19 cellular contexts compared by ENCODE assay signal in the genomic region with DNA sequence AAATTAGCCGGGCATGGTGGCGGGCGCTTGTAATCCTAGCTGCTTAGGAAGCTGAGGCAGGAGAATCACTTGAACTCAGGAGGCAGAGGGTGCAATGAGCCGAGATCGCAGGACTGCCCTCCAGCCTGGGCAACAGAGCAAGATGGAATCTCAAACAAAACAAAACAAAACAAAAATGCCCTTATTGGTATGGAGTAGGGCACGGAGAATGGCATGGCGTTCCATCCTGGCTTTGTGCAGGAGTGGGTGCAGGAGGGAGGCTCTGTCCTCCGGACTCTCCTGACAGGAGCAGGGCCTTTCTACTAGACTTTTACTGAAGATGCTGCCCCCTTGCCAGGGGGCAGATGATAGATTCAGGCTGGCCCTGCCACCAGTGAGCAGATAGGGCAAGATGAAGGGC. TPM values are rescaled to one million over a fixed set of nuclear protein-coding genes. Genes with fewer than 3 reads are reported as not detected.
DNase-seq lines count a peak whose midpoint lies in the region; ATAC-seq and TF ChIP-seq lines count a peak whose summit lies in the region.
"Had no signal": no experiment of that assay in that cellular context is flagged by ENCODE, and none has a peak within 500 bp of the region (broad histone marks: within the 10 kb centered on the region; RNA-seq: fewer than 3 reads in every experiment).

No MANE protein-coding gene starts in this region.

- no peaks in the 10 kb centered on the region for H3K9me3 ChIP-seq in mucosa of rectum (ENCODE audit: control insufficient read depth in 2 of 2, low read length in 2 of 2)
- no peaks in the 10 kb centered on the region for H3K9me3 ChIP-seq in transverse colon
- H3K9me3 ChIP-seq: BLaER1 treated with 17β-estradiol and CSF1 and Interleukin-3, amounts not matched to agents 10 nM and 100 nM had no signal

- in situ Hi-C loops in transverse colon (cut with MboI; ENCODE audit: low pct_ligation_motif_present in 1 of 4, low pct_unique_long_range_greater_than_20kb in 1 of 4, low sequenced_read_pairs in 3 of 4): no loop called here

- H3K4me1 ChIP-seq in mucosa of rectum (ENCODE audit: control insufficient read depth in 2 of 2, insufficient read depth in 2 of 2, low read length in 2 of 2): peaks cover 3 to 9% of the 10 kb centered on the region in 2 donors
- peaks cover 0 to 17% (median 7%) of the 10 kb centered on the region in 4 donors for H3K4me1 ChIP-seq in transverse colon
- H3K4me1 ChIP-seq: BLaER1 treated with 17β-estradiol and CSF1 and Interleukin-3, amounts not matched to agents 10 nM and 100 nM had no signal

- no peak overlapping the region for H3K27ac ChIP-seq in coronary artery
- H3K27ac ChIP-seq in mucosa of rectum (ENCODE audit: low read depth in 2 of 2, low read length in 2 of 2): peak overlapping the region; percentile 56 to 74
- peak overlapping the region in 3 of 4 donors; percentile 69 to 73 (median 73) for H3K27ac ChIP-seq in transverse colon
- H3K27ac ChIP-seq: 22Rv1; BLaER1 treated with 17β-estradiol and CSF1 and Interleukin-3, amounts not matched to agents 10 nM and 100 nM had no signal

- intact Hi-C loops in transverse colon (cut with DNase I; ENCODE audit: low total_unique reads): no loop called here

- TF ChIP-seq CTCF in coronary artery (IDR thresholded peaks at IDR 0.05) (no peak), transverse colon (IDR thresholded peaks at IDR 0.05) (no peak)

- H3K9ac ChIP-seq in mucosa of rectum (ENCODE audit: low read depth in 1 of 2, low read length in 2 of 2): peak overlapping the region in 1 of 2 donors; percentile 76
- H3K9ac ChIP-seq: BLaER1 treated with 17β-estradiol and CSF1 and Interleukin-3, amounts not matched to agents 10 nM and 100 nM had no signal

- H3K4me3 ChIP-seq in coronary artery (no peak overlapping the region), mucosa of rectum (ENCODE audit: low read length in 2 of 2) (peak overlapping the region in 1 of 2 donors; percentile 66), transverse colon (peak overlapping the region in 3 of 4 donors; percentile 40 to 60 (median 44))
- H3K4me3 ChIP-seq: BLaER1 treated with 17β-estradiol and CSF1 and Interleukin-3, amounts not matched to agents 10 nM and 100 nM had no signal

- no peak for TF ChIP-seq EP300 in transverse colon (IDR thresholded peaks at IDR 0.05; ENCODE audit: low read depth)

- ATAC-seq in HG03045 (IDR thresholded peaks at IDR 0.05; ENCODE audit: unreplicated experiment): no peak

- H3K27me3 ChIP-seq in mucosa of rectum (ENCODE audit: control insufficient read depth in 2 of 2, insufficient read depth in 2 of 2, low read length in 2 of 2) (peaks cover 4 to 7% of the 10 kb centered on the region in 2 donors), transverse colon (peaks cover 27% of the 10 kb centered on the region)

- H3K36me3 ChIP-seq in mucosa of rectum (ENCODE audit: control insufficient read depth in 2 of 2, insufficient read depth in 2 of 2, low read length in 2 of 2): no peaks in the 10 kb centered on the region
- no peaks in the 10 kb centered on the region for H3K36me3 ChIP-seq in transverse colon
- H3K36me3 ChIP-seq: BLaER1 treated with 17β-estradiol and CSF1 and Interleukin-3, amounts not matched to agents 10 nM and 100 nM had no signal

- WGBS in transverse colon (ENCODE audit: low coverage in 1 of 2), 2 donors: 94% methylated on average over 8 of the region's 8 CpGs; no CpG with 5 or more reads in 1 of the 2 donors

- DNase-seq in DMS53 (lab: John Stamatoyannopoulos, UW) (peak; percentile 62), DMS53 treated with DMSO at 0.1 percent for 48 hours (lab: John Stamatoyannopoulos, UW; ENCODE audit: unreplicated experiment) (no peak), coronary artery (ENCODE audit: low spot score) (peak; percentile 62), transverse colon (no peak), NCI-H1930 (lab: John Stamatoyannopoulos, UW) (no peak), NCI-H1092 (lab: John Stamatoyannopoulos, UW) (no peak)
- DNase-seq: DND-41, GF-D8, GOT3, Karpas-422, NCI-H2029, NCI-H2171 treated with DMSO at 0.1 percent for 48 hours, NCI-H774, SHP77 treated with DMSO at 0.1 percent for 48 hours had no signal

- TF ChIP-seq POLR2A in transverse colon (IDR thresholded peaks at IDR 0.05): no peak

RNA-seq across cellular contexts. Expression of a gene that starts 1.0 kb away (rescaled TPM):
- 10 to 100 TPM in 1 of 4 donors, 1 to 10 TPM in 3; 7.1 to 24.8 (median 8.5) TPM for total RNA-seq in transverse colon
- total RNA-seq: NCI-H460 had no signal

RNA-seq across cellular contexts. Expression of a gene that starts 17.3 kb away (rescaled TPM):
- total RNA-seq in transverse colon: not detected
- total RNA-seq: NCI-H460 had no signal

RNA-seq across cellular contexts. Expression of a gene that starts 57.9 kb away (rescaled TPM):
- 10 to 100 TPM in 1 of 4 donors, 1 to 10 TPM in 2, not detected in 1; 1.9 to 18.9 (median 2.6) TPM for total RNA-seq in transverse colon
- total RNA-seq: NCI-H460 had no signal

Comparison
In these comparisons a context has a peak if more than half of its experiments do, and no peak if none do; other contexts are left out.
1. DNase-seq: peak in DMS53 (single experiment) and coronary artery (single experiment); none in DMS53 treated with DMSO at 0.1 percent for 48 hours (single experiment), transverse colon (single experiment), NCI-H1930 (0 of 2) and NCI-H1092 (single experiment).
2. H3K27ac ChIP-seq: peak in mucosa of rectum (2 of 2) and transverse colon (3 of 4); none in coronary artery (0 of 2).